ENCODE assay signal across 8 cellular contexts in genomic region chr6:30325873-30326445, GRCh38.
DNase-seq lines count a peak whose midpoint lies in the region; ATAC-seq and TF ChIP-seq lines count a peak whose summit lies in the region.

No MANE protein-coding gene starts in this region.

- H3K36me3 Mint-ChIP-seq in stimulated activated memory B cell treated with anti-CD40 and anti-IgM and Interleukin-4, amounts not matched to agents 10 μg/mL and 1 μg/mL and 100 μg/mL, for 72 hours = peaks cover 29% of the 10 kb centered on the region

- peak; percentile 29 for ATAC-seq in GM18505 (IDR thresholded peaks at IDR 0.05; ENCODE audit: unreplicated experiment)
- ATAC-seq in HG02884 (IDR thresholded peaks at IDR 0.05; ENCODE audit: unreplicated experiment) = peak; percentile 35
- ATAC-seq in stimulated activated memory B cell treated with anti-CD40 and anti-IgM and Interleukin-4, amounts not matched to agents 10 μg/mL and 1 μg/mL and 100 μg/mL, for 72 hours = peak; percentile 85
- no peak for ATAC-seq in HG03565 (IDR thresholded peaks at IDR 0.05; ENCODE audit: unreplicated experiment)

- peaks cover 18% of the 10 kb centered on the region for H3K36me3 ChIP-seq in effector memory CD4-positive, alpha-beta T cell (ENCODE audit: control insufficient read depth, insufficient read depth, low read length)
- H3K36me3 ChIP-seq in muscle layer of colon (ENCODE audit: insufficient read depth, low read length) = peaks cover 21% of the 10 kb centered on the region

- H3K27me3 Mint-ChIP-seq in stimulated activated memory B cell treated with anti-CD40 and anti-IgM and Interleukin-4, amounts not matched to agents 10 μg/mL and 1 μg/mL and 100 μg/mL, for 72 hours = no peaks in the 10 kb centered on the region

- peak overlapping the region; percentile 99 for H3K27ac ChIP-seq in effector memory CD4-positive, alpha-beta T cell (ENCODE audit: insufficient read depth, low read length, poor library complexity, severe bottlenecking)
- H3K27ac ChIP-seq in muscle layer of colon (ENCODE audit: low read depth, low read length) = peak overlapping the region; percentile 97

- no peaks in the 10 kb centered on the region for H3K9me3 ChIP-seq in effector memory CD4-positive, alpha-beta T cell (ENCODE audit: control insufficient read depth, low read length)
- H3K9me3 ChIP-seq in muscle layer of colon (ENCODE audit: low read length) = no peaks in the 10 kb centered on the region

- TF ChIP-seq CTCF in WI38 (IDR thresholded peaks at IDR 0.05; ENCODE audit: low read depth, low read length) = no peak

- DNase-seq in NCI-H2029 treated with DMSO at 0.1 percent for 48 hours (lab: John Stamatoyannopoulos, UW) = peak; percentile 76
- no peak for DNase-seq in effector memory CD4-positive, alpha-beta T cell

- H3K4me3 Mint-ChIP-seq in stimulated activated memory B cell treated with anti-CD40 and anti-IgM and Interleukin-4, amounts not matched to agents 10 μg/mL and 1 μg/mL and 100 μg/mL, for 72 hours = peak overlapping the region; percentile 88

- peaks cover 26% of the 10 kb centered on the region for H3K4me1 ChIP-seq in effector memory CD4-positive, alpha-beta T cell (ENCODE audit: control insufficient read depth, insufficient read depth, low read length, poor library complexity, severe bottlenecking)
- H3K4me1 ChIP-seq in muscle layer of colon (ENCODE audit: insufficient read depth, low read length) = peaks cover 27% of the 10 kb centered on the region

- H3K4me1 Mint-ChIP-seq in stimulated activated memory B cell treated with anti-CD40 and anti-IgM and Interleukin-4, amounts not matched to agents 10 μg/mL and 1 μg/mL and 100 μg/mL, for 72 hours = peaks cover 58% of the 10 kb centered on the region

- peak overlapping the region; percentile 83 for H3K9ac ChIP-seq in muscle layer of colon (ENCODE audit: low read length)

- TF ChIP-seq POLR2A in GM18505 (IDR thresholded peaks at IDR 0.05; ENCODE audit: borderline replicate concordance, extremely low read depth, insufficient read depth, insufficient read length) = no peak

- H3K4me3 ChIP-seq in WI38 (ENCODE audit: low read depth, low read length) (peak overlapping the region; percentile 98), muscle layer of colon (ENCODE audit: low read depth in 1 of 2, low read length in 2 of 2) (peak overlapping the region; percentile 87 to 97)
- peak overlapping the region; percentile 85 for H3K4me3 ChIP-seq in effector memory CD4-positive, alpha-beta T cell (ENCODE audit: insufficient read depth, low read depth, low read length, poor library complexity, severe bottlenecking)

- H3K9me3 Mint-ChIP-seq in stimulated activated memory B cell treated with anti-CD40 and anti-IgM and Interleukin-4, amounts not matched to agents 10 μg/mL and 1 μg/mL and 100 μg/mL, for 72 hours = no peaks in the 10 kb centered on the region

- no peaks in the 10 kb centered on the region for H3K27me3 ChIP-seq in effector memory CD4-positive, alpha-beta T cell (replicated peaks; ENCODE audit: control insufficient read depth, insufficient read depth, low read length, poor library complexity, severe bottlenecking)
- no peaks in the 10 kb centered on the region for H3K27me3 ChIP-seq in muscle layer of colon (ENCODE audit: control insufficient read depth in 1 of 2, insufficient read depth in 2 of 2, low read length in 2 of 2)

- peak overlapping the region; percentile 93 for H3K27ac Mint-ChIP-seq in stimulated activated memory B cell treated with anti-CD40 and anti-IgM and Interleukin-4, amounts not matched to agents 10 μg/mL and 1 μg/mL and 100 μg/mL, for 72 hours
